Comparison of ENCODE assay signal across 21 cellular contexts in the genomic region with DNA sequence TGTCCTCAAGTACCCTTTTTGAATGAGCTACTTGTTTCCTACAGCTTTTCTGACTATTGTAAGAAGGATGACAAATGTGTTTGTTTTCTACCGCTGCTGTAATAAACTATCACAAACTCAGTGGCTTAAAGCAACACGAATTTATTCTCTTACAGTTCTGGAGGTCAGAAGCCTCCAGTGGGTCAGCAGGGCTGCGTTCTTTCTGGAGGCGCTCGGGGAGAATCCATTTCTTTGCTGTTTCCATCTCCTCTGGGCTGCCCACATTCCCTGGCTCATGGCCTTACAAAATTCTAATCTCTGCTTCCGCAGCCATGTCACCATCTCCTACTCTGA.
A peak's percentile ranks its signal among the peaks of the same experiment; 100 is the strongest.
DNase-seq lines count a peak whose midpoint lies in the region; ATAC-seq, FAIRE-seq and TF ChIP-seq lines count a peak whose summit lies in the region.
"Had no signal": no experiment of that assay in that cellular context is flagged by ENCODE, and none has a peak within 500 bp of the region (broad histone marks: within the 10 kb centered on the region; RNA-seq: fewer than 3 reads in every experiment).

No MANE protein-coding gene starts in this region.

- intact Hi-C loops in CD8-positive, alpha-beta T cell (cut with DNase I, micrococcal nuclease): no loop called here
- intact Hi-C loops in PC-9 (cut with micrococcal nuclease; ENCODE audit: unreplicated experiment): no loop called here
- intact Hi-C loops in CD4-positive, alpha-beta memory T cell (cut with micrococcal nuclease): no loop called here

- no peak for TF ChIP-seq CTCF in CD8-positive, alpha-beta T cell (IDR thresholded peaks at IDR 0.05)
- TF ChIP-seq CTCF in PC-9 (conservative IDR thresholded peaks at IDR 0.05): no peak

- H3K36me3 Mint-ChIP-seq in CD8-positive, alpha-beta T cell: no peaks in the 10 kb centered on the region
- no peaks in the 10 kb centered on the region for H3K36me3 Mint-ChIP-seq in CD8-positive, alpha-beta memory T cell
- no peaks in the 10 kb centered on the region for H3K36me3 Mint-ChIP-seq in CD4-positive, alpha-beta memory T cell
- H3K36me3 Mint-ChIP-seq: CD14-positive monocyte had no signal

- DNase-seq in CD8-positive, alpha-beta T cell: no peak
- DNase-seq in PC-9: peak in 1 of 2 experiments; percentile 92
- peak; percentile 88 for DNase-seq in renal cortical epithelial cell (ENCODE audit: low read depth)
- no peak for DNase-seq in CD8-positive, alpha-beta memory T cell
- no peak for DNase-seq in CD4-positive, alpha-beta memory T cell
- no peak for DNase-seq in AG20443 (ENCODE audit: low spot score)
- DNase-seq: Caco-2, GDM1, HFFc6, Karpas-422 had no signal

- no peaks in the 10 kb centered on the region for H3K9me2 ChIP-seq in PC-9 (ENCODE audit: insufficient read depth)

- H3K9me3 ChIP-seq in CD8-positive, alpha-beta T cell (ENCODE audit: low read length): no peaks in the 10 kb centered on the region
- no peaks in the 10 kb centered on the region for H3K9me3 ChIP-seq in PC-9 (ENCODE audit: insufficient read depth, low read depth)
- no peaks in the 10 kb centered on the region for H3K9me3 ChIP-seq in CD8-positive, alpha-beta memory T cell (ENCODE audit: low read length)
- no peaks in the 10 kb centered on the region for H3K9me3 ChIP-seq in CD4-positive, alpha-beta memory T cell (ENCODE audit: control insufficient read depth in 1 of 2, low read length in 2 of 2)
- H3K9me3 ChIP-seq: BE2C, Caco-2, HAP-1 had no signal

- H3K4me1 Mint-ChIP-seq in CD8-positive, alpha-beta T cell (ENCODE audit: low read depth): no peaks in the 10 kb centered on the region
- no peaks in the 10 kb centered on the region for H3K4me1 Mint-ChIP-seq in CD8-positive, alpha-beta memory T cell
- no peaks in the 10 kb centered on the region for H3K4me1 Mint-ChIP-seq in CD4-positive, alpha-beta memory T cell
- H3K4me1 Mint-ChIP-seq: CD14-positive monocyte, IgD-negative memory B cell had no signal

- H4K20me1 ChIP-seq in PC-9 (ENCODE audit: insufficient read depth): no peaks in the 10 kb centered on the region

- H3F3A ChIP-seq in PC-9 (ENCODE audit: insufficient read depth, low read depth): peaks cover 21% of the 10 kb centered on the region; the same call in 1 of the 2 replicates

- no TSS peak for BruUV-seq in PC-9 (replicated peaks; lab: Mats Ljungman, UMichigan)

- H3K4me3 ChIP-seq in CD8-positive, alpha-beta T cell (ENCODE audit: low read depth, low read length): no peak overlapping the region
- H3K4me3 ChIP-seq in PC-9: no peak overlapping the region
- no peak overlapping the region for H3K4me3 ChIP-seq in CD8-positive, alpha-beta memory T cell (ENCODE audit: low read length)
- H3K4me3 ChIP-seq in CD4-positive, alpha-beta memory T cell (ENCODE audit: low read length in 2 of 2): no peak overlapping the region
- H3K4me3 ChIP-seq: GM23248, HAP-1 had no signal

- no peaks in the 10 kb centered on the region for H3K36me3 ChIP-seq in CD8-positive, alpha-beta T cell (ENCODE audit: insufficient read depth, low read length)
- H3K36me3 ChIP-seq in PC-9 (ENCODE audit: low read depth): no peaks in the 10 kb centered on the region
- H3K36me3 ChIP-seq in CD8-positive, alpha-beta memory T cell (ENCODE audit: insufficient read depth, low read length): no peaks in the 10 kb centered on the region
- H3K36me3 ChIP-seq in CD4-positive, alpha-beta memory T cell (ENCODE audit: insufficient read depth, low read length): no peaks in the 10 kb centered on the region
- H3K36me3 ChIP-seq: BE2C, HAP-1 had no signal

- H3K4me3 Mint-ChIP-seq in CD8-positive, alpha-beta T cell: no peak overlapping the region
- H3K4me3 Mint-ChIP-seq in CD8-positive, alpha-beta memory T cell: no peak overlapping the region
- no peak overlapping the region for H3K4me3 Mint-ChIP-seq in CD4-positive, alpha-beta memory T cell
- H3K4me3 Mint-ChIP-seq: HFFc6 had no signal

- no peaks in the 10 kb centered on the region for H3K79me2 ChIP-seq in PC-9 (ENCODE audit: low read depth)

- H3K27ac Mint-ChIP-seq in CD8-positive, alpha-beta T cell: peak overlapping the region; percentile 20
- H3K27ac Mint-ChIP-seq in CD8-positive, alpha-beta memory T cell: no peak overlapping the region
- no peak overlapping the region for H3K27ac Mint-ChIP-seq in CD4-positive, alpha-beta memory T cell
- H3K27ac Mint-ChIP-seq: CD14-positive monocyte, HFFc6, IgD-negative memory B cell had no signal

- no peaks in the 10 kb centered on the region for H3K27me3 ChIP-seq in CD8-positive, alpha-beta T cell (ENCODE audit: insufficient read depth, low read length)
- no peaks in the 10 kb centered on the region for H3K27me3 ChIP-seq in PC-9 (ENCODE audit: insufficient read depth, low read depth)
- peaks cover 4% of the 10 kb centered on the region for H3K27me3 ChIP-seq in CD8-positive, alpha-beta memory T cell (ENCODE audit: insufficient read depth, low read length, poor library complexity, severe bottlenecking)
- H3K27me3 ChIP-seq in CD4-positive, alpha-beta memory T cell (ENCODE audit: insufficient read depth, low read length): no peaks in the 10 kb centered on the region
- H3K27me3 ChIP-seq: BE2C had no signal

- peak; percentile 61 for FAIRE-seq in A204.1 (lab: Jason Lieb, UNC)
- FAIRE-seq: D721Med, GM12892, GM18507, HepG2 had no signal

- no peak overlapping the region for H3K27ac ChIP-seq in CD8-positive, alpha-beta T cell (ENCODE audit: low read depth, low read length)
- H3K27ac ChIP-seq in PC-9: peak overlapping the region; percentile 38
- H3K27ac ChIP-seq in CD8-positive, alpha-beta memory T cell (ENCODE audit: low read depth, low read length): no peak overlapping the region
- H3K27ac ChIP-seq in CD4-positive, alpha-beta memory T cell (ENCODE audit: low read depth, low read length): no peak overlapping the region
- H3K27ac ChIP-seq: 22Rv1, GM23248 had no signal

- peak overlapping the region; percentile 5; the same call in 1 of the 2 replicates for H2AFZ ChIP-seq in PC-9
- H2AFZ ChIP-seq: GM23248 had no signal

- H3K4me1 ChIP-seq in CD8-positive, alpha-beta T cell (ENCODE audit: insufficient read depth, low read length): no peaks in the 10 kb centered on the region
- H3K4me1 ChIP-seq in PC-9 (replicated peaks; ENCODE audit: insufficient read depth): peaks cover 25% of the 10 kb centered on the region
- no peaks in the 10 kb centered on the region for H3K4me1 ChIP-seq in CD8-positive, alpha-beta memory T cell (ENCODE audit: insufficient read depth, low read length)
- no peaks in the 10 kb centered on the region for H3K4me1 ChIP-seq in CD4-positive, alpha-beta memory T cell (ENCODE audit: insufficient read depth, low read length)
- H3K4me1 ChIP-seq: BE2C, Caco-2, HAP-1 had no signal

- POLR2A ChIA-PET in CD8-positive, alpha-beta T cell (lab: Charles Lee): no interaction called here
- POLR2A ChIA-PET in PC-9 (lab: Charles Lee; ENCODE audit: unreplicated experiment): no interaction called here
- POLR2A ChIA-PET in CD8-positive, alpha-beta memory T cell (lab: Charles Lee): no interaction called here
- POLR2A ChIA-PET in CD4-positive, alpha-beta memory T cell (lab: Charles Lee; ENCODE audit: partially characterized antibody): no interaction called here

- peak overlapping the region; percentile 51 for H3K4me2 ChIP-seq in PC-9

- H3K27me3 Mint-ChIP-seq in CD8-positive, alpha-beta T cell (ENCODE audit: low read depth): peaks cover 2% of the 10 kb centered on the region
- H3K27me3 Mint-ChIP-seq in CD8-positive, alpha-beta memory T cell: peaks cover under 1 to 5% of the 10 kb centered on the region in 2 donors
- H3K27me3 Mint-ChIP-seq in CD4-positive, alpha-beta memory T cell: no peaks in the 10 kb centered on the region

- no peak for ATAC-seq in CD8-positive, alpha-beta T cell

- CTCF ChIA-PET in CD8-positive, alpha-beta T cell (lab: Charles Lee): no interaction called here
- CTCF ChIA-PET in PC-9 (lab: Charles Lee): interaction anchor here (0.9 to 1.0 kb wide), 2 partner anchors 67 to 79 kb away, joined by 5 read pairs; no protein-coding TSS in a partner anchor
- CTCF ChIA-PET in CD8-positive, alpha-beta memory T cell (lab: Charles Lee): interaction anchor here (1.1 kb wide), 1 partner anchor 88 kb away, joined by 3 read pairs; no protein-coding TSS in a partner anchor
- CTCF ChIA-PET in CD4-positive, alpha-beta memory T cell (lab: Charles Lee; ENCODE audit: partially characterized antibody): no interaction called here

- H3K9me3 Mint-ChIP-seq in CD8-positive, alpha-beta T cell: no peaks in the 10 kb centered on the region
- H3K9me3 Mint-ChIP-seq in CD8-positive, alpha-beta memory T cell: peaks cover 0 to 2% (median 0%) of the 10 kb centered on the region in 5 donors
- no peaks in the 10 kb centered on the region for H3K9me3 Mint-ChIP-seq in CD4-positive, alpha-beta memory T cell
- H3K9me3 Mint-ChIP-seq: CD14-positive monocyte, HFFc6, IgD-negative memory B cell had no signal

Comparison
In these comparisons a context has a peak if more than half of its experiments do, and no peak if none do; other contexts are left out.
1. CTCF ChIA-PET loops: an anchor here in PC-9 (0.9 to 1.0 kb wide) and CD8-positive, alpha-beta memory T cell (1.1 kb wide); none called in CD8-positive, alpha-beta T cell and CD4-positive, alpha-beta memory T cell.